ENCODE assay signal across 12 cellular contexts in genomic region chr17:51257150-51258081, GRCh38. TPM values are rescaled to one million over a fixed set of nuclear protein-coding genes. Genes with fewer than 3 reads are reported as not detected.
DNase-seq lines count a peak whose midpoint lies in the region; ATAC-seq and TF ChIP-seq lines count a peak whose summit lies in the region.
"Had no signal": no experiment of that assay in that cellular context is flagged by ENCODE, and none has a peak within 500 bp of the region (broad histone marks: within the 10 kb centered on the region; RNA-seq: fewer than 3 reads in every experiment).

No MANE protein-coding gene starts in this region.

- H4K20me1 ChIP-seq in PC-3 (ENCODE audit: low read length) (peaks cover 40% of the 10 kb centered on the region), fibroblast of lung (ENCODE audit: control insufficient read depth, extremely low read depth, insufficient read depth, low read length) (peaks cover 2% of the 10 kb centered on the region), smooth muscle cell (ENCODE audit: low read depth) (peaks cover 41% of the 10 kb centered on the region)

- H3F3A ChIP-seq in PC-3 (ENCODE audit: low read length, unreplicated experiment) (no peaks in the 10 kb centered on the region), smooth muscle cell (ENCODE audit: low read depth) (no peaks in the 10 kb centered on the region)

- H3K4me3 ChIP-seq in PC-3 (ENCODE audit: low read length) (peak overlapping the region; percentile 89), fibroblast of lung (replicated peaks in 1 of 4; ENCODE audit: control extremely low read depth in 1 of 4, insufficient read depth in 1 of 4, low read depth in 3 of 4, low read length in 4 of 4) (peak overlapping the region in 2 of 4 experiments; percentile 88 to 90), smooth muscle cell (peak overlapping the region; percentile 92), spleen (peak overlapping the region in 1 of 8 donors; percentile 100)

- H3K9ac ChIP-seq in PC-3 (ENCODE audit: low read length): 0 out of 2 replicates have a peak overlapping the region, but pooled peaks have one; percentile 97
- H3K9ac ChIP-seq in fibroblast of lung (ENCODE audit: insufficient read depth, low read length): no peak overlapping the region
- no peak overlapping the region for H3K9ac ChIP-seq in smooth muscle cell (ENCODE audit: low read depth)

- BruUV-seq in PC-3 (replicated peaks; lab: Mats Ljungman, UMichigan): no TSS peak

- H3K27me3 Mint-ChIP-seq in activated T-cell treated with anti-CD3 and anti-CD28 coated beads, Interleukin-2, amount 50 U/mL, for 4 hours (ENCODE audit: low read depth): no peaks in the 10 kb centered on the region

- H3K9me3 ChIP-seq in PC-3 (ENCODE audit: low read length) (no peaks in the 10 kb centered on the region), fibroblast of lung (ENCODE audit: control insufficient read depth, insufficient read depth, low read depth, low read length) (no peaks in the 10 kb centered on the region), smooth muscle cell (replicated peaks; ENCODE audit: low read depth) (no peaks in the 10 kb centered on the region), spleen (no peaks in the 10 kb centered on the region)

- peaks cover 23% of the 10 kb centered on the region for H3K4me1 ChIP-seq in PC-3 (ENCODE audit: insufficient read depth, low read length)
- H3K4me1 ChIP-seq in fibroblast of lung (ENCODE audit: control insufficient read depth, extremely low read depth, insufficient read depth, low read length): peaks cover 4% of the 10 kb centered on the region
- peaks cover 27% of the 10 kb centered on the region for H3K4me1 ChIP-seq in smooth muscle cell (ENCODE audit: low read depth)
- H3K4me1 ChIP-seq in spleen: peaks cover 31 to 82% (median 65%) of the 10 kb centered on the region in 6 donors

- CTCF ChIA-PET in PC-3 (lab: Charles Lee): no interaction called here

- H3K27ac ChIP-seq in PC-3 (ENCODE audit: low read length) (no peak overlapping the region), fibroblast of lung (ENCODE audit: insufficient read depth, low read length) (no peak overlapping the region), smooth muscle cell (ENCODE audit: low read depth) (peak overlapping the region; percentile 46), spleen (peak overlapping the region in 1 of 8 donors; percentile 99)
- H3K27ac ChIP-seq: C4-2B had no signal

- no peaks in the 10 kb centered on the region for H3K9me3 Mint-ChIP-seq in activated T-cell treated with anti-CD3 and anti-CD28 coated beads, Interleukin-2, amount 50 U/mL, for 4 hours

- H3K27me3 ChIP-seq in PC-3 (ENCODE audit: low read length): no peaks in the 10 kb centered on the region
- H3K27me3 ChIP-seq in fibroblast of lung (ENCODE audit: control insufficient read depth, insufficient read depth, low read length): no peaks in the 10 kb centered on the region
- H3K27me3 ChIP-seq in smooth muscle cell (ENCODE audit: low read depth): no peaks in the 10 kb centered on the region
- H3K27me3 ChIP-seq in spleen (replicated peaks in 1 of 7): no peaks in the 10 kb centered on the region

- H3K36me3 ChIP-seq in PC-3 (ENCODE audit: low read depth, low read length) (peaks cover 26% of the 10 kb centered on the region), fibroblast of lung (ENCODE audit: control insufficient read depth, insufficient read depth, low read length) (no peaks in the 10 kb centered on the region), smooth muscle cell (ENCODE audit: low read depth) (peaks cover 4% of the 10 kb centered on the region), spleen (peaks cover 0 to 59% (median 17%) of the 10 kb centered on the region in 6 donors)

- intact Hi-C loops in PC-3 (cut with micrococcal nuclease) (no loop called here), spleen (cut with DNase I; ENCODE audit: low total_unique reads) (no loop called here)

- TF ChIP-seq CTCF in PC-3 (conservative IDR thresholded peaks at IDR 0.05; ENCODE audit: low read depth, low read length) (no peak), fibroblast of lung (conservative IDR thresholded peaks at IDR 0.05 in 1 of 2, IDR thresholded peaks at IDR 0.05 in 1 of 2; ENCODE audit: low read depth in 1 of 2, low read length in 2 of 2) (no peak), smooth muscle cell (IDR thresholded peaks at IDR 0.05; ENCODE audit: borderline replicate concordance, insufficient read depth, poor library complexity, severe bottlenecking) (no peak), omental fat pad (IDR thresholded peaks at IDR 0.05) (no peak), spleen (IDR thresholded peaks at IDR 0.05 in 8 of 11, conservative IDR thresholded peaks at IDR 0.05 in 3 of 11) (no peak)

- no peak for TF ChIP-seq POLR2A in spleen (IDR thresholded peaks at IDR 0.05)

- H3K4me2 ChIP-seq in PC-3 (ENCODE audit: low read length) (peak overlapping the region; percentile 87), fibroblast of lung (ENCODE audit: extremely low read depth, insufficient read depth, low read length) (peak overlapping the region; percentile 100), smooth muscle cell (peak overlapping the region; percentile 95)

- H3K9me2 ChIP-seq in PC-3 (replicated peaks; ENCODE audit: low read length): no peaks in the 10 kb centered on the region

- no peak for ATAC-seq in activated T-cell treated with anti-CD3 and anti-CD28 coated beads, Interleukin-2, amount 50 U/mL, for 4 hours
- ATAC-seq in PC-3 (no peak), omental fat pad (ENCODE audit: low FRiP score) (no peak), HG02571 (IDR thresholded peaks at IDR 0.05; ENCODE audit: unreplicated experiment) (no peak)

- peak overlapping the region; percentile 89 for H3K4me3 Mint-ChIP-seq in activated T-cell treated with anti-CD3 and anti-CD28 coated beads, Interleukin-2, amount 50 U/mL, for 4 hours

- H3K79me2 ChIP-seq in PC-3 (ENCODE audit: low read length): peaks cover 95% of the 10 kb centered on the region
- H3K79me2 ChIP-seq in fibroblast of lung (ENCODE audit: control insufficient read depth, insufficient read depth, low read length): peaks cover 56% of the 10 kb centered on the region
- peaks cover 88% of the 10 kb centered on the region for H3K79me2 ChIP-seq in smooth muscle cell (ENCODE audit: low read depth)

- H3K4me1 Mint-ChIP-seq in activated T-cell treated with anti-CD3 and anti-CD28 coated beads, Interleukin-2, amount 50 U/mL, for 4 hours (ENCODE audit: low read depth): peaks cover 65% of the 10 kb centered on the region

- H2AFZ ChIP-seq in PC-3 (ENCODE audit: low read length) (no peak overlapping the region), fibroblast of lung (ENCODE audit: low read length) (no peak overlapping the region), smooth muscle cell (ENCODE audit: low read depth) (no peak overlapping the region)

- 83% methylated on average over 3 of the region's 3 CpGs for WGBS in smooth muscle cell (ENCODE audit: low lambda C conversion rate)
- WGBS in spleen, 5 donors: 69 to 79% (median 74%) methylated on average over 3 of the region's 3 CpGs

- POLR2A ChIA-PET in PC-3 (lab: Charles Lee; ENCODE audit: unreplicated experiment): interaction anchor here (0.5 kb wide), 1 partner anchor 247 kb away, joined by 8 read pairs; no protein-coding TSS in a partner anchor

- peaks cover 17% of the 10 kb centered on the region for H3K36me3 Mint-ChIP-seq in activated T-cell treated with anti-CD3 and anti-CD28 coated beads, Interleukin-2, amount 50 U/mL, for 4 hours (ENCODE audit: insufficient read depth)

- DNase-seq in activated T-cell treated with anti-CD3 and anti-CD28 coated beads, Interleukin-2, amount 50 U/mL, for 4 hours: no peak
- no peak for DNase-seq in activated T-cell treated with anti-CD3 and anti-CD28 coated beads, Interleukin-2, amount 50 U/mL, for 48 hours
- peak; percentile 11 for DNase-seq in PC-3
- peak; percentile 11 to 31 for DNase-seq in fibroblast of lung (ENCODE audit: low read depth in 2 of 2)
- no peak for DNase-seq in smooth muscle cell (lab: John Stamatoyannopoulos, UW; ENCODE audit: unreplicated experiment)
- no peak for DNase-seq in omental fat pad (ENCODE audit: low spot score)
- no peak for DNase-seq in spleen
- DNase-seq: cerebellar nuclear complex, NCI-H1694 treated with DMSO at 0.1 percent for 48 hours, RPMI8226 had no signal

RNA-seq across cellular contexts. Expression of gene MBTD1, which starts 2.4 kb away (rescaled TPM):
- 1 to 10 TPM; 6.6 to 8.1 (median 7.0) TPM for total RNA-seq in activated T-cell treated with anti-CD3 and anti-CD28 coated beads, Interleukin-2, amount 50 U/mL, for 4 hours
- total RNA-seq in PC-3 (2014; rRNA removed): 10.3 and 13.8 TPM in 2 replicates
- total RNA-seq in fibroblast of lung: 12.1 and 13.7 TPM in 2 replicates
- polyA plus RNA-seq in fibroblast of lung: 2.9 and 4.4 TPM in 2 replicates
- 2.0 and 3.2 TPM in 2 replicates for polyA plus RNA-seq in fibroblast of lung (2012)
- 1.2 and 1.8 TPM in 2 replicates for polyA minus RNA-seq in fibroblast of lung (ENCODE audit: low replicate concordance)
- total RNA-seq in smooth muscle cell: 7.9 and 11.3 TPM in 2 replicates
- 1.3 and 3.3 TPM in 2 replicates for polyA plus RNA-seq in smooth muscle cell
- 10 to 100 TPM; 11.2 to 22.4 (median 15.6) TPM for total RNA-seq in omental fat pad
- 10 to 100 TPM; 18.3 to 45.7 (median 27.5) TPM for total RNA-seq in spleen
- polyA plus RNA-seq in spleen: 10 to 100 TPM in 2 of 3 donors, 1 to 10 TPM in 1; 9.6 to 10.4 (median 10.1) TPM

RNA-seq across cellular contexts. Expression of gene UTP18, which starts 2.9 kb away (rescaled TPM):
- 100 to 1,000 TPM in 1 of 3 donors, 10 to 100 TPM in 2; 80.0 to 103 (median 89.0) TPM for total RNA-seq in activated T-cell treated with anti-CD3 and anti-CD28 coated beads, Interleukin-2, amount 50 U/mL, for 4 hours
- total RNA-seq in PC-3 (2014; rRNA removed) (64.2 and 97.6 TPM in 2 replicates), fibroblast of lung (27.9 and 31.6 TPM in 2 replicates), smooth muscle cell (36.9 and 42.1 TPM in 2 replicates), omental fat pad (10 to 100 TPM; 24.1 to 51.0 (median 24.4) TPM), spleen (10 to 100 TPM; 33.9 to 45.6 (median 36.7) TPM)
- polyA plus RNA-seq in fibroblast of lung (29.2 and 37.6 TPM in 2 replicates), smooth muscle cell (24.6 and 31.7 TPM in 2 replicates), spleen (10 to 100 TPM; 23.5 to 37.1 (median 31.8) TPM)
- polyA plus RNA-seq in fibroblast of lung (2012): 24.6 and 37.9 TPM in 2 replicates
- 0.75 and 2.2 TPM in 2 replicates for polyA minus RNA-seq in fibroblast of lung (ENCODE audit: low replicate concordance)

Comparison
In these comparisons a context has a peak if more than half of its experiments do, and no peak if none do; other contexts are left out.
1. DNase-seq: peak in PC-3 (single experiment) and fibroblast of lung (2 of 2); none in activated T-cell treated with anti-CD3 and anti-CD28 coated beads, Interleukin-2, amount 50 U/mL, for 4 hours (single experiment), activated T-cell treated with anti-CD3 and anti-CD28 coated beads, Interleukin-2, amount 50 U/mL, for 48 hours (0 of 2), smooth muscle cell (single experiment), omental fat pad (single experiment) and spleen (single experiment).
2. Peak in every context shown above with its lines, with median percentiles within 50 percentile points of each other: H3K4me2 ChIP-seq.